Comparison of ENCODE assay signal across 25 cellular contexts in the genomic region with DNA sequence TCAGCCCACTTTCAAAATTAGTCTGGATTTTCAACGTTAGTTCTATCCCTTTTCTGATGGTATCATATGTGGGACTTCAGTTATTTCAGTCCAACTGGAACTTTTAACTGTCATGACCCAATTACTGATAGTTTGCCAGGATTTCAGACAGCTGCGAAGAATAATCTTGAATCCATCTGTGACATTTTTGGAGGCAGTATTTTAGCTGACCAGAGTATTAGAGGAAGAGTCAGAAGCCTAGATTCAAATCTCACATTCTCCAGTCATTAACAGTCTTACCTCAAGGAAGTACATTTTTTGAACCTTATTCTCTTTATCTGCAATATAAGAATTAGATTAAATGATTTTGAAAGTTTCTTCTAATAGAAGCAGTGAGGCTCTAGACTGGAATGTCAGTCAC.
DNase-seq lines count a peak whose midpoint lies in the region; ATAC-seq and TF ChIP-seq lines count a peak whose summit lies in the region.
"Had no signal": no experiment of that assay in that cellular context is flagged by ENCODE, and none has a peak within 500 bp of the region (broad histone marks: within the 10 kb centered on the region; RNA-seq: fewer than 3 reads in every experiment).

No MANE protein-coding gene starts in this region.

- no peak overlapping the region for H3K4me3 Mint-ChIP-seq in activated naive CD8-positive, alpha-beta T cell treated with anti-CD3 and anti-CD28 coated beads, Interleukin-2, amount 50 U/mL, for 24 hours
- H3K4me3 Mint-ChIP-seq: CD4-positive, CD25-positive, alpha-beta regulatory T cell had no signal

- H2BK120ac ChIP-seq in trophoblast cell (ENCODE audit: insufficient read depth, low read length, poor library complexity), result no peak overlapping the region

- no peak overlapping the region for H4K91ac ChIP-seq in trophoblast cell (ENCODE audit: low read depth, low read length)

- H3K36me3 ChIP-seq in trophoblast cell (ENCODE audit: control insufficient read depth in 1 of 2, insufficient read depth in 2 of 2, low read length in 2 of 2) (peaks cover 0 to 2% of the 10 kb centered on the region in 2 experiments), vagina (peaks cover 0 to 36% of the 10 kb centered on the region in 2 donors)

- H3K14ac ChIP-seq in trophoblast cell (ENCODE audit: low read length), result no peak overlapping the region

- peaks cover 1% of the 10 kb centered on the region for H3K9me3 ChIP-seq in trophoblast cell (ENCODE audit: insufficient read depth, low read depth, low read length)
- H3K9me3 ChIP-seq in vagina, result no peaks in the 10 kb centered on the region

- peaks cover 40% of the 10 kb centered on the region for H3K36me3 Mint-ChIP-seq in activated naive CD8-positive, alpha-beta T cell treated with anti-CD3 and anti-CD28 coated beads, Interleukin-2, amount 50 U/mL, for 24 hours (ENCODE audit: low read depth)

- no peak for TF ChIP-seq CTCF in vagina (IDR thresholded peaks at IDR 0.05)

- H3K4me2 ChIP-seq in trophoblast cell (ENCODE audit: low read length), result no peak overlapping the region
- H3K4me2 ChIP-seq: PC-9 had no signal

- no peak overlapping the region for H4K8ac ChIP-seq in trophoblast cell (ENCODE audit: low read depth, low read length)

- TF ChIP-seq POLR2A in vagina (IDR thresholded peaks at IDR 0.05), result no peak

- no peak overlapping the region for H4K12ac ChIP-seq in trophoblast cell (ENCODE audit: low read depth, low read length)

- DNase-seq in Right ventricle myocardium inferior (ENCODE audit: missing footprints) (no peak), cardiac septum (ENCODE audit: low spot score) (no peak), LHCN-M2 (ENCODE audit: low read depth) (peak; percentile 58), left kidney (ENCODE audit: low read depth, low spot score) (peak; percentile 15), trophoblast cell (peak; percentile 27 to 84), dedifferentiated amniotic fluid mesenchymal stem cell (ENCODE audit: extremely low spot score) (no peak), vagina (ENCODE audit: extremely low spot score in 2 of 2) (no peak)
- DNase-seq in activated naive CD8-positive, alpha-beta T cell treated with anti-CD3 and anti-CD28 coated beads, Interleukin-2, amount 50 U/mL, for 24 hours, result no peak
- DNase-seq: ACHN; CD4-positive, CD25-positive, alpha-beta regulatory T cell; DMS153; DND-41; GM23248; H7; IMR-90; KG1; MM.1S; NCI-H1694; NCI-H2029 treated with DMSO at 0.1 percent for 48 hours; NCI-H446 treated with DMSO at 0.1 percent for 48 hours; NCI-H526; NCI-H82; SHP77 had no signal

- H2AFZ ChIP-seq in trophoblast cell (ENCODE audit: insufficient read depth, low read length, poor library complexity), result no peak overlapping the region
- H2AFZ ChIP-seq: GM23248, PC-9 had no signal

- no peak overlapping the region for H2BK5ac ChIP-seq in trophoblast cell (ENCODE audit: low read depth, low read length, poor library complexity)

- no peak overlapping the region for H3K9ac ChIP-seq in trophoblast cell (ENCODE audit: low read length)
- H3K9ac ChIP-seq: GM23248 had no signal

- H3K27ac ChIP-seq in trophoblast cell (ENCODE audit: low read depth, low read length) (no peak overlapping the region), vagina (no peak overlapping the region)
- H3K27ac ChIP-seq: 22Rv1, GM23248, PC-9 had no signal

- no peaks in the 10 kb centered on the region for H3K79me2 ChIP-seq in trophoblast cell (ENCODE audit: control insufficient read depth, insufficient read depth, low read length, poor library complexity)

- H3K4me1 Mint-ChIP-seq in activated naive CD8-positive, alpha-beta T cell treated with anti-CD3 and anti-CD28 coated beads, Interleukin-2, amount 50 U/mL, for 24 hours, result no peaks in the 10 kb centered on the region

- ATAC-seq in Right ventricle myocardium inferior, result peak; percentile 23
- ATAC-seq in activated naive CD8-positive, alpha-beta T cell treated with anti-CD3 and anti-CD28 coated beads, Interleukin-2, amount 50 U/mL, for 24 hours, result no peak

- WGBS in trophoblast cell (ENCODE audit: extremely low coverage, insufficient coverage, insufficient read length), result no CpG with 5 or more reads among the region's 2 CpGs

- H3K79me1 ChIP-seq in trophoblast cell (ENCODE audit: low read length), result no peaks in the 10 kb centered on the region

- no peak overlapping the region for H2AK5ac ChIP-seq in trophoblast cell (ENCODE audit: low read length)

- H3K27me3 Mint-ChIP-seq in activated naive CD8-positive, alpha-beta T cell treated with anti-CD3 and anti-CD28 coated beads, Interleukin-2, amount 50 U/mL, for 24 hours, result no peaks in the 10 kb centered on the region
- H3K27me3 Mint-ChIP-seq: CD4-positive, CD25-positive, alpha-beta regulatory T cell had no signal

- no peaks in the 10 kb centered on the region for H3K9me3 Mint-ChIP-seq in activated naive CD8-positive, alpha-beta T cell treated with anti-CD3 and anti-CD28 coated beads, Interleukin-2, amount 50 U/mL, for 24 hours
- H3K9me3 Mint-ChIP-seq: CD4-positive, CD25-positive, alpha-beta regulatory T cell had no signal

- H3K4me1 ChIP-seq in trophoblast cell (ENCODE audit: control insufficient read depth in 1 of 2, insufficient read depth in 2 of 2, low read length in 2 of 2) (no peaks in the 10 kb centered on the region), vagina (no peaks in the 10 kb centered on the region)

- no peaks in the 10 kb centered on the region for H3K27me3 ChIP-seq in trophoblast cell (ENCODE audit: insufficient read depth, low read length)
- H3K27me3 ChIP-seq in vagina, result no peaks in the 10 kb centered on the region

- no peak overlapping the region for H3K4ac ChIP-seq in trophoblast cell (ENCODE audit: low read depth, low read length)

- no peak overlapping the region for H3K27ac Mint-ChIP-seq in activated naive CD8-positive, alpha-beta T cell treated with anti-CD3 and anti-CD28 coated beads, Interleukin-2, amount 50 U/mL, for 24 hours
- H3K27ac Mint-ChIP-seq: CD4-positive, CD25-positive, alpha-beta regulatory T cell had no signal

- H3K23ac ChIP-seq in trophoblast cell (ENCODE audit: low read length), result no peak overlapping the region

- no peak overlapping the region for H2BK12ac ChIP-seq in trophoblast cell (ENCODE audit: low read length)

- intact Hi-C loops in Right ventricle myocardium inferior (cut with DNase I) (no loop called here), cardiac septum (cut with DNase I) (no loop called here), vagina (cut with DNase I) (no loop called here)

- no peak overlapping the region for H3K18ac ChIP-seq in trophoblast cell (ENCODE audit: low read length)

- no peak overlapping the region for H3K4me3 ChIP-seq in trophoblast cell (ENCODE audit: low read depth, low read length)
- no peak overlapping the region for H3K4me3 ChIP-seq in vagina
- H3K4me3 ChIP-seq: GM23248, PC-9 had no signal

Comparison
In these comparisons a context has a peak if more than half of its experiments do, and no peak if none do; other contexts are left out.
1. DNase-seq: peak in LHCN-M2 (single experiment), left kidney (single experiment) and trophoblast cell (2 of 2); none in Right ventricle myocardium inferior (single experiment), cardiac septum (single experiment), dedifferentiated amniotic fluid mesenchymal stem cell (single experiment), vagina (0 of 2) and activated naive CD8-positive, alpha-beta T cell treated with anti-CD3 and anti-CD28 coated beads, Interleukin-2, amount 50 U/mL, for 24 hours (single experiment).